In genomic region chr12:58651850-58652249, GRCh38 we compare ENCODE assay signal across 3 cellular contexts.
"Had no signal": no experiment of that assay in that cellular context is flagged by ENCODE, and none has a peak within 500 bp of the region (broad histone marks: within the 10 kb centered on the region; RNA-seq: fewer than 3 reads in every experiment).

No MANE protein-coding gene starts in this region.

- ATAC-seq: GM12878 had no signal

- DNase-seq: GDM1, GF-D8 had no signal

- H3K4me3 ChIP-seq: GM12878 had no signal
